In genomic region chr7:103347507-103348267, GRCh38 we compare ENCODE assay signal across 8 cellular contexts.
A peak's percentile ranks its signal among the peaks of the same experiment; 100 is the strongest.
DNase-seq lines count a peak whose midpoint lies in the region; ATAC-seq and FAIRE-seq lines count a peak whose summit lies in the region.

Gene PSMC2, plus strand, starts transcription at chr7:103347643. Its CDS starts 69 bp downstream, at chr7:103347712.

- FAIRE-seq in HTR-8/SVneo (lab: Jason Lieb, UNC), result no peak

- no peaks in the 10 kb centered on the region for H3K27me3 Mint-ChIP-seq in effector memory CD8-positive, alpha-beta T cell
- no peaks in the 10 kb centered on the region for H3K27me3 Mint-ChIP-seq in memory B cell

- no peaks in the 10 kb centered on the region for H3K9me3 Mint-ChIP-seq in effector memory CD8-positive, alpha-beta T cell
- no peaks in the 10 kb centered on the region for H3K9me3 Mint-ChIP-seq in memory B cell

- peak within 1 kb of the TSS; percentile 91 to 97 for H3K4me3 Mint-ChIP-seq in effector memory CD8-positive, alpha-beta T cell
- H3K4me3 Mint-ChIP-seq in memory B cell, result peak within 1 kb of the TSS; percentile 93

- DNase-seq in COR-L47 (lab: John Stamatoyannopoulos, UW) (peak; percentile 82), HTR-8/SVneo (ENCODE audit: insufficient read length, low spot score) (peak; percentile 76), NOMO-1 treated with DMSO at 0.1 percent for 48 hours (lab: John Stamatoyannopoulos, UW; ENCODE audit: unreplicated experiment) (peak; percentile 60), memory B cell (ENCODE audit: low spot score in 2 of 2) (peak; percentile 81)
- peak; percentile 65 to 75 for DNase-seq in activated CD8-positive, alpha-beta memory T cell treated with anti-CD3 and anti-CD28 coated beads for 4 hours (ENCODE audit: low read depth in 2 of 2)
- DNase-seq in effector memory CD8-positive, alpha-beta T cell, result peak; percentile 81 to 86 (median 83)
- peak; percentile 67 for DNase-seq in stimulated activated CD8-positive, alpha-beta memory T cell treated with anti-CD3 and anti-CD28 coated beads, Interleukin-12 subunit alpha, Interleukin-12 subunit beta, amount 100 ng/mL, for 1 hour (ENCODE audit: low read depth)

- H3K36me3 Mint-ChIP-seq in effector memory CD8-positive, alpha-beta T cell (ENCODE audit: insufficient read depth), result peaks cover 25% of the 10 kb centered on the region
- peaks cover 9% of the 10 kb centered on the region for H3K36me3 Mint-ChIP-seq in memory B cell

- peak within 1 kb of the TSS; percentile 95 to 99 for H3K27ac Mint-ChIP-seq in effector memory CD8-positive, alpha-beta T cell
- peak within 1 kb of the TSS; percentile 91 for H3K27ac Mint-ChIP-seq in memory B cell

- H3K4me1 Mint-ChIP-seq in effector memory CD8-positive, alpha-beta T cell (ENCODE audit: low read depth in 2 of 2), result peaks cover 38 to 57% of the 10 kb centered on the region in 2 donors
- H3K4me1 Mint-ChIP-seq in memory B cell, result peaks cover 28% of the 10 kb centered on the region

- ATAC-seq in GM21381 (IDR thresholded peaks at IDR 0.05; ENCODE audit: unreplicated experiment) (peak; percentile 61), memory B cell (ENCODE audit: low read depth) (peak; percentile 70)
- peak; percentile 68 for ATAC-seq in effector memory CD8-positive, alpha-beta T cell (replicated peaks)

Comparison
In these comparisons a context has a peak if more than half of its experiments do, and no peak if none do; other contexts are left out.
1. Peak in every context shown above with its lines: DNase-seq and ATAC-seq.